ENCODE assay signal across 8 cellular contexts in genomic region chr3:148075829-148076716, GRCh38.
A peak's percentile ranks its signal among the peaks of the same experiment; 100 is the strongest.
DNase-seq lines count a peak whose midpoint lies in the region; ATAC-seq, FAIRE-seq and TF ChIP-seq lines count a peak whose summit lies in the region.

No MANE protein-coding gene starts in this region.

- no peaks in the 10 kb centered on the region for H3K36me3 ChIP-seq in GM06990 (ENCODE audit: control insufficient read depth, insufficient read depth, low read length)

- ATAC-seq in HG03521 (IDR thresholded peaks at IDR 0.05; ENCODE audit: unreplicated experiment), result no peak

- no peaks in the 10 kb centered on the region for H3K27me3 ChIP-seq in GM06990 (replicated peaks; ENCODE audit: control insufficient read depth, insufficient read depth, low read length)

- no peaks in the 10 kb centered on the region for H3K27me3 Mint-ChIP-seq in activated T-helper 1 cell treated with anti-CD3 and anti-CD28 coated beads, Interleukin-12 subunit alpha, Interleukin-12 subunit beta, Interleukin-2, Interleukin-4 antibody, amounts not matched to agents 30 ng/mL and 10 ng/mL and 1 ng/mL, durations not matched to agents 14 hours and 24 hours and 36 hours (ENCODE audit: insufficient read depth)

- peak; percentile 63 for TF ChIP-seq CTCF in GM06990 (IDR thresholded peaks at IDR 0.05; ENCODE audit: insufficient read depth, low read length, poor library complexity, severe bottlenecking)

- intact Hi-C loops in activated T-helper 1 cell treated with anti-CD3 and anti-CD28 coated beads, Interleukin-12 subunit alpha, Interleukin-12 subunit beta, Interleukin-2, Interleukin-4 antibody, amounts not matched to agents 30 ng/mL and 10 ng/mL and 1 ng/mL, durations not matched to agents 14 hours and 24 hours and 36 hours (cut with micrococcal nuclease), result no loop called here

- no peak for FAIRE-seq in GM12892 (lab: Jason Lieb, UNC)

- no peaks in the 10 kb centered on the region for H3K36me3 Mint-ChIP-seq in activated T-helper 1 cell treated with anti-CD3 and anti-CD28 coated beads, Interleukin-12 subunit alpha, Interleukin-12 subunit beta, Interleukin-2, Interleukin-4 antibody, amounts not matched to agents 30 ng/mL and 10 ng/mL and 1 ng/mL, durations not matched to agents 14 hours and 24 hours and 36 hours (ENCODE audit: low read depth)

- no peak overlapping the region for H3K4me3 Mint-ChIP-seq in activated T-helper 1 cell treated with anti-CD3 and anti-CD28 coated beads, Interleukin-12 subunit alpha, Interleukin-12 subunit beta, Interleukin-2, Interleukin-4 antibody, amounts not matched to agents 30 ng/mL and 10 ng/mL and 1 ng/mL, durations not matched to agents 14 hours and 24 hours and 36 hours

- no peak overlapping the region for H3K4me3 ChIP-seq in GM06990 (replicated peaks; ENCODE audit: low read depth, low read length)

- no peaks in the 10 kb centered on the region for H3K4me1 Mint-ChIP-seq in activated T-helper 1 cell treated with anti-CD3 and anti-CD28 coated beads, Interleukin-12 subunit alpha, Interleukin-12 subunit beta, Interleukin-2, Interleukin-4 antibody, amounts not matched to agents 30 ng/mL and 10 ng/mL and 1 ng/mL, durations not matched to agents 14 hours and 24 hours and 36 hours (ENCODE audit: low read depth)

- DNase-seq in GM06990 (ENCODE audit: extremely low read depth, insufficient read length) (no peak), MV-4-11 (lab: John Stamatoyannopoulos, UW) (peak; percentile 1), amniotic stem cell (lab: John Stamatoyannopoulos, UW) (peak; percentile 44), kidney glomerular epithelial cell (lab: John Stamatoyannopoulos, UW) (peak; percentile 53), GM12892 (ENCODE audit: insufficient read length) (no peak)
- DNase-seq in activated T-cell treated with anti-CD3 and anti-CD28 coated beads, Interleukin-2, amount 50 U/mL, for 1 hour, result no peak
- no peak for DNase-seq in activated T-helper 1 cell treated with anti-CD3 and anti-CD28 coated beads, Interleukin-12 subunit alpha, Interleukin-12 subunit beta, Interleukin-2, Interleukin-4 antibody, amounts not matched to agents 30 ng/mL and 10 ng/mL and 1 ng/mL, durations not matched to agents 14 hours and 24 hours and 36 hours (ENCODE audit: low spot score)

- no peaks in the 10 kb centered on the region for H3K9me3 Mint-ChIP-seq in activated T-helper 1 cell treated with anti-CD3 and anti-CD28 coated beads, Interleukin-12 subunit alpha, Interleukin-12 subunit beta, Interleukin-2, Interleukin-4 antibody, amounts not matched to agents 30 ng/mL and 10 ng/mL and 1 ng/mL, durations not matched to agents 14 hours and 24 hours and 36 hours

- no peak for TF ChIP-seq POLR2A in GM12892 (IDR thresholded peaks at IDR 0.05; ENCODE audit: low read depth, low read length)

- no peak overlapping the region for H3K27ac Mint-ChIP-seq in activated T-helper 1 cell treated with anti-CD3 and anti-CD28 coated beads, Interleukin-12 subunit alpha, Interleukin-12 subunit beta, Interleukin-2, Interleukin-4 antibody, amounts not matched to agents 30 ng/mL and 10 ng/mL and 1 ng/mL, durations not matched to agents 14 hours and 24 hours and 36 hours

Comparison
In these comparisons a context has a peak if more than half of its experiments do, and no peak if none do; other contexts are left out.
1. DNase-seq: peak in MV-4-11 (single experiment), amniotic stem cell (single experiment) and kidney glomerular epithelial cell (single experiment); none in GM06990 (single experiment), GM12892 (single experiment), activated T-cell treated with anti-CD3 and anti-CD28 coated beads, Interleukin-2, amount 50 U/mL, for 1 hour (single experiment) and activated T-helper 1 cell treated with anti-CD3 and anti-CD28 coated beads, Interleukin-12 subunit alpha, Interleukin-12 subunit beta, Interleukin-2, Interleukin-4 antibody, amounts not matched to agents 30 ng/mL and 10 ng/mL and 1 ng/mL, durations not matched to agents 14 hours and 24 hours and 36 hours (single experiment).